1 cellular context compared by ENCODE assay signal in genomic region chr13:74168263-74168675, GRCh38.
TF ChIP-seq lines count a peak whose summit lies in the region.

No MANE protein-coding gene starts in this region.

TF ChIP-seq in HepG2, 621 proteins besides CTCF, POLR2A, EP300 and RAD21 (continued from another document and continues in another):
- TF ChIP-seq HNF1A (IDR thresholded peaks at IDR 0.05; ENCODE audit: low read depth) = 0 out of 2 replicates have a peak, but pooled peaks have one; percentile 18
- 0 out of 2 replicates have a peak, but pooled peaks have one; percentile 20 for TF ChIP-seq HNF1A (CRISPR knock-in tag; IDR thresholded peaks at IDR 0.05; ENCODE audit: borderline replicate concordance)
- no peak for TF ChIP-seq FOXA1 (IDR thresholded peaks at IDR 0.05)
- TF ChIP-seq FOXA1 (CRISPR knock-in tag; IDR thresholded peaks at IDR 0.05) = peak; percentile 65
- no peak for TF ChIP-seq TBP (CRISPR knock-in tag; IDR thresholded peaks at IDR 0.05)
- TF ChIP-seq ZNF44 (CRISPR knock-in tag; IDR thresholded peaks at IDR 0.05) = peak; percentile 51; the same call in 1 of the 2 replicates
- no peak for TF ChIP-seq ZHX2 (IDR thresholded peaks at IDR 0.05; ENCODE audit: low read depth)
- no peak for TF ChIP-seq ZHX2 (CRISPR knock-in tag; IDR thresholded peaks at IDR 0.05; ENCODE audit: borderline replicate concordance)
- no peak for TF ChIP-seq ZNF296 (CRISPR knock-in tag; conservative IDR thresholded peaks at IDR 0.05)
- TF ChIP-seq ZFP1 (CRISPR knock-in tag; IDR thresholded peaks at IDR 0.05) = no peak
- no peak for TF ChIP-seq ZNF720 (CRISPR knock-in tag; IDR thresholded peaks at IDR 0.05)
- TF ChIP-seq ZNF264 (CRISPR knock-in tag; IDR thresholded peaks at IDR 0.05) = peak; percentile 56; the same call in 1 of the 2 replicates
- TF ChIP-seq ZNF574 (CRISPR knock-in tag; IDR thresholded peaks at IDR 0.05) = peak; percentile 33; the same call in 1 of the 2 replicates
- TF ChIP-seq NR2F1 (CRISPR knock-in tag; IDR thresholded peaks at IDR 0.05) = peak in 1 of 2 experiments; percentile 46; a peak in 1 of 4 replicates
- TF ChIP-seq ZNF251 (CRISPR knock-in tag; IDR thresholded peaks at IDR 0.05) = no peak
- TF ChIP-seq FOXJ3 (CRISPR knock-in tag; IDR thresholded peaks at IDR 0.05; ENCODE audit: borderline replicate concordance) = peak; percentile 43; the same call in 1 of the 2 replicates
- no peak for TF ChIP-seq GABPB1 (CRISPR knock-in tag; IDR thresholded peaks at IDR 0.05)
- TF ChIP-seq ZGPAT (CRISPR knock-in tag; IDR thresholded peaks at IDR 0.05) = 0 out of 2 replicates have a peak, but pooled peaks have one; percentile 39
- TF ChIP-seq MBNL3 (CRISPR knock-in tag; conservative IDR thresholded peaks at IDR 0.05) = no peak
- no peak for TF ChIP-seq E2F2 (CRISPR knock-in tag; IDR thresholded peaks at IDR 0.05; ENCODE audit: borderline replicate concordance)
- TF ChIP-seq ZNF33B (CRISPR knock-in tag; IDR thresholded peaks at IDR 0.05) = 0 out of 2 replicates have a peak, but pooled peaks have one; percentile 31
- no peak for TF ChIP-seq NKX3-1 (CRISPR knock-in tag; IDR thresholded peaks at IDR 0.05)
- TF ChIP-seq EED (CRISPR knock-in tag; IDR thresholded peaks at IDR 0.05) = no peak
- TF ChIP-seq HNF4A (CRISPR knock-in tag; IDR thresholded peaks at IDR 0.05) = peak; percentile 90
- peak; percentile 78 for TF ChIP-seq POGZ (CRISPR knock-in tag; IDR thresholded peaks at IDR 0.05)
- no peak for TF ChIP-seq ZBTB2 (CRISPR knock-in tag; IDR thresholded peaks at IDR 0.05; ENCODE audit: low read depth)
- TF ChIP-seq CAMTA2 (CRISPR knock-in tag; IDR thresholded peaks at IDR 0.05; ENCODE audit: borderline replicate concordance) = no peak
- 0 out of 2 replicates have a peak, but pooled peaks have one; percentile 28 for TF ChIP-seq HOXA3 (CRISPR knock-in tag; IDR thresholded peaks at IDR 0.05)
- peak; percentile 98 for TF ChIP-seq HIC2 (CRISPR knock-in tag; IDR thresholded peaks at IDR 0.05; ENCODE audit: low read depth)
- TF ChIP-seq ZBTB34 (CRISPR knock-in tag; IDR thresholded peaks at IDR 0.05) = peak; percentile 90; the same call in 1 of the 2 replicates
- TF ChIP-seq ZNF382 (CRISPR knock-in tag; IDR thresholded peaks at IDR 0.05; ENCODE audit: borderline replicate concordance) = no peak
- TF ChIP-seq SNAI1 (CRISPR knock-in tag; IDR thresholded peaks at IDR 0.05; ENCODE audit: borderline replicate concordance) = no peak
- no peak for TF ChIP-seq THRA (CRISPR knock-in tag; IDR thresholded peaks at IDR 0.05; ENCODE audit: borderline replicate concordance)
